Comparison of ENCODE assay signal across 8 cellular contexts in genomic region chr5:66596791-66597757, GRCh38. TPM values are rescaled to one million over a fixed set of nuclear protein-coding genes. Genes with fewer than 3 reads are reported as not detected.
DNase-seq lines count a peak whose midpoint lies in the region; ATAC-seq lines count a peak whose summit lies in the region.

No MANE protein-coding gene starts in this region.

- H3K27ac Mint-ChIP-seq in activated CD8-positive, alpha-beta memory T cell treated with anti-CD3 and anti-CD28 coated beads, Interleukin-2, amount 10 ng/mL, durations not matched to agents 7 days and 5 days = no peak overlapping the region

- peak; percentile 18 for ATAC-seq in GM21529 (IDR thresholded peaks at IDR 0.05; ENCODE audit: unreplicated experiment)
- peak; percentile 28 for ATAC-seq in activated CD8-positive, alpha-beta memory T cell treated with anti-CD3 and anti-CD28 coated beads, Interleukin-2, amount 10 ng/mL, durations not matched to agents 7 days and 5 days
- ATAC-seq in Right ventricle myocardium inferior = peak; percentile 53
- ATAC-seq in HG02981 (IDR thresholded peaks at IDR 0.05; ENCODE audit: unreplicated experiment) = no peak

- DNase-seq in DMS79 treated with DMSO at 0.1 percent for 48 hours (lab: John Stamatoyannopoulos, UW) (peak; percentile 16), NCI-H1048 (lab: John Stamatoyannopoulos, UW) (peak; percentile 5), Right ventricle myocardium inferior (ENCODE audit: missing footprints) (peak; percentile 75), occipital lobe (lab: John Stamatoyannopoulos, UW) (peak; percentile 21), GM19238 (ENCODE audit: insufficient read length, low spot score) (no peak)
- no peak for DNase-seq in activated CD8-positive, alpha-beta memory T cell treated with anti-CD3 and anti-CD28 coated beads, Interleukin-2, amount 10 ng/mL, durations not matched to agents 7 days and 5 days

- H3K27me3 Mint-ChIP-seq in activated CD8-positive, alpha-beta memory T cell treated with anti-CD3 and anti-CD28 coated beads, Interleukin-2, amount 10 ng/mL, durations not matched to agents 7 days and 5 days = peaks cover 77% of the 10 kb centered on the region

- H3K4me1 Mint-ChIP-seq in activated CD8-positive, alpha-beta memory T cell treated with anti-CD3 and anti-CD28 coated beads, Interleukin-2, amount 10 ng/mL, durations not matched to agents 7 days and 5 days = peaks cover 22% of the 10 kb centered on the region

- intact Hi-C loops in Right ventricle myocardium inferior (cut with DNase I) = loop anchor here (2.0 to 5.0 kb wide), 3 partner anchors 145 to 290 kb away; no protein-coding TSS in a partner anchor

- CTCF ChIA-PET in activated CD8-positive, alpha-beta memory T cell treated with anti-CD3 and anti-CD28 coated beads, Interleukin-2, amount 10 ng/mL, durations not matched to agents 7 days and 5 days (lab: Charles Lee) = interaction anchor here (1.0 kb wide), 1 partner anchor 20 kb away, joined by 3 read pairs; no protein-coding TSS in a partner anchor

- peak overlapping the region; percentile 76 for H3K4me3 Mint-ChIP-seq in activated CD8-positive, alpha-beta memory T cell treated with anti-CD3 and anti-CD28 coated beads, Interleukin-2, amount 10 ng/mL, durations not matched to agents 7 days and 5 days

- H3K9me3 Mint-ChIP-seq in activated CD8-positive, alpha-beta memory T cell treated with anti-CD3 and anti-CD28 coated beads, Interleukin-2, amount 10 ng/mL, durations not matched to agents 7 days and 5 days (ENCODE audit: low read depth) = no peaks in the 10 kb centered on the region

- no peaks in the 10 kb centered on the region for H3K36me3 Mint-ChIP-seq in activated CD8-positive, alpha-beta memory T cell treated with anti-CD3 and anti-CD28 coated beads, Interleukin-2, amount 10 ng/mL, durations not matched to agents 7 days and 5 days

RNA-seq across cellular contexts. Expression of gene MAST4, which starts 0.9 kb away (rescaled TPM):
- total RNA-seq in activated CD8-positive, alpha-beta memory T cell treated with anti-CD3 and anti-CD28 coated beads, Interleukin-2, amount 10 ng/mL, durations not matched to agents 7 days and 5 days = 10 to 100 TPM; 21.6 to 25.2 TPM
- total RNA-seq in Right ventricle myocardium inferior (39.6 TPM), occipital lobe (13.6 TPM)

Comparison
In these comparisons a context has a peak if more than half of its experiments do, and no peak if none do; other contexts are left out.
1. DNase-seq: peak in DMS79 treated with DMSO at 0.1 percent for 48 hours (single experiment), NCI-H1048 (single experiment), Right ventricle myocardium inferior (single experiment) and occipital lobe (single experiment); none in activated CD8-positive, alpha-beta memory T cell treated with anti-CD3 and anti-CD28 coated beads, Interleukin-2, amount 10 ng/mL, durations not matched to agents 7 days and 5 days (single experiment) and GM19238 (single experiment).